In the genomic region with DNA sequence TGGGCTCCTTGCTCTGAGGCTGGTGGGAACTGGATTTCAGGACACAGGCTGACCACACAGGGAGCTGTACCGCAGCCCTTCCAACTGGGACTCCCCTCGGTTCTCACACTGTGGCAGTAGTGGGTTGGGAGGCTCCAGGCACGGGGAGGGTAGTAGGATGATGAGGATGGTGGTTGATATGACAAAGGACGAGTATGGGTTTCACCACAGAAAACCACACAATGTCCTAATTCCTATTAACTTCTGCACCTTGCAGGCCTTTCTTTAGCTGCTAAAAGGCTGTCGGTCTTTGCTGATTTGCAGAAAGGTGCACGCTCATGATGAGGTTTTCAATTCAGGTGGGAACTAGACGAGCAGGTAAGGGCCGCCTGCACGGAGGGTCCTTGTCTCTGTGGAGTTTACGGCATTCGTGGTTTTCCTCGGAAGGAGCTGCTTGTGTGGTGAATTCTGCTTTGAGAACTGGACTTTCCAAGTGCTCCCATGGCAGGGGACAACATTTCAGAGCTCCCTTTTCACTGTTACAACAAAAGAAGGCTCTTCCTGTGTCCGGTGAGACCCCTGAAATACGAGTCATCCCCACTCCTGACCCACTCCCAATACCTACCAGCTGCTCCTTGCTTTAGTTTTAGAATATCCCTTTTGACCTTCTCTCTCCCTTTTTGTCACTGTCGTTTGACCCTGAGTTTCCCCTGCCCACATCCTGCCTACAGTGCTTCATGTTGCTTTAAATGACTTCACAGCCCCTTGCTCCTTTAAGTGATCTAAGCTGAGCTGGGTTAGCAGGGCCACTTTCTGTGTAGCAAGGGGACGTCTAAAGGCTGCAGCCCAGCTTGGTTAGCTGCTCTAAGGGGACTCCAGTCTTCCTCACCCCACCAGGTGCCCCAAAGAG, we compare ENCODE assay signal across 12 cellular contexts.
A peak's percentile ranks its signal among the peaks of the same experiment; 100 is the strongest.
DNase-seq lines count a peak whose midpoint lies in the region; ATAC-seq and TF ChIP-seq lines count a peak whose summit lies in the region.
"Had no signal": no experiment of that assay in that cellular context is flagged by ENCODE, and none has a peak within 500 bp of the region (broad histone marks: within the 10 kb centered on the region; RNA-seq: fewer than 3 reads in every experiment).

No MANE protein-coding gene starts in this region.

- TF ChIP-seq CTCF in HEK293 (tag by site-specific recombination; IDR thresholded peaks at IDR 0.05) = no peak
- no peak for TF ChIP-seq CTCF in activated CD8-positive, alpha-beta T cell treated with anti-CD3 and anti-CD28 coated beads for 36 hours (IDR thresholded peaks at IDR 0.05)

- H2AK5ac ChIP-seq in mesenchymal stem cell (ENCODE audit: low read length, severe bottlenecking) = no peak overlapping the region

- 69% methylated on average over 13 of the region's 16 CpGs for WGBS in mesenchymal stem cell

- H3K9me3 ChIP-seq in BLaER1 treated with 17β-estradiol and CSF1 and Interleukin-3, amounts not matched to agents 10 nM and 100 nM (replicated peaks in 1 of 11) = peaks cover 0 to 43% (median 22%) of the 10 kb centered on the region in 11 experiments; a peak in 20 of 22 replicates
- no peaks in the 10 kb centered on the region for H3K9me3 ChIP-seq in HEK293 (ENCODE audit: control insufficient read depth, insufficient read depth, low read depth, low read length)
- H3K9me3 ChIP-seq in mesenchymal stem cell (ENCODE audit: control insufficient read depth, low read length) = no peaks in the 10 kb centered on the region

- no peaks in the 10 kb centered on the region for H3K36me3 Mint-ChIP-seq in activated CD8-positive, alpha-beta T cell treated with anti-CD3 and anti-CD28 coated beads for 36 hours (ENCODE audit: low read depth)

- CTCF ChIA-PET in HEK293 (lab: Yijun Ruan, JAX) = interaction anchor here (1.1 to 1.8 kb wide), 2 partner anchors 69 to 274 kb away, joined by 3 to 7 read pairs; no protein-coding TSS in a partner anchor
- CTCF ChIA-PET in activated CD8-positive, alpha-beta T cell treated with anti-CD3 and anti-CD28 coated beads for 36 hours (lab: Charles Lee) = interaction anchor here (0.9 to 2.8 kb wide), 5 partner anchors 10 to 274 kb away, joined by 3 to 11 read pairs (median 4); no protein-coding TSS in a partner anchor

- no peak overlapping the region for H3K14ac ChIP-seq in mesenchymal stem cell (ENCODE audit: low read length in 2 of 2)

- peak overlapping the region; percentile 19 for H2BK15ac ChIP-seq in mesenchymal stem cell (ENCODE audit: low read depth, poor library complexity, severe bottlenecking)

- H3K4me2 ChIP-seq in BLaER1 treated with 17β-estradiol and CSF1 and Interleukin-3, amounts not matched to agents 10 nM and 100 nM = peak overlapping the region; percentile 5 to 79 (median 56)
- no peak overlapping the region for H3K4me2 ChIP-seq in mesenchymal stem cell (ENCODE audit: low read length, poor library complexity, severe bottlenecking)

- no peak overlapping the region for H3K23ac ChIP-seq in mesenchymal stem cell (ENCODE audit: low read length in 2 of 2)

- no peak overlapping the region for H3K4me3 ChIP-seq in BLaER1 treated with 17β-estradiol and CSF1 and Interleukin-3, amounts not matched to agents 10 nM and 100 nM
- H3K4me3 ChIP-seq in HEK293 (ENCODE audit: low read depth, low read length) = no peak overlapping the region
- H3K4me3 ChIP-seq in mesenchymal stem cell (ENCODE audit: insufficient read depth in 1 of 2, low read depth in 1 of 2, low read length in 2 of 2) = no peak overlapping the region
- H3K4me3 ChIP-seq: GM23248 had no signal

- H3K27me3 ChIP-seq in BLaER1 treated with 17β-estradiol and CSF1 and Interleukin-3, amounts not matched to agents 10 nM and 100 nM = no peaks in the 10 kb centered on the region
- no peaks in the 10 kb centered on the region for H3K27me3 ChIP-seq in mesenchymal stem cell (ENCODE audit: control insufficient read depth in 1 of 2, insufficient read depth in 1 of 2, low read length in 2 of 2)

- H3K9ac ChIP-seq in BLaER1 treated with 17β-estradiol and CSF1 and Interleukin-3, amounts not matched to agents 10 nM and 100 nM = peak overlapping the region in 7 of 11 experiments; percentile 10 to 57 (median 36); a peak in 6 of 22 replicates
- no peak overlapping the region for H3K9ac ChIP-seq in mesenchymal stem cell (ENCODE audit: low read length)
- H3K9ac ChIP-seq: GM23248 had no signal

- H4K8ac ChIP-seq in mesenchymal stem cell (ENCODE audit: low read length) = peak overlapping the region; percentile 7

- peaks cover 20 to 60% (median 45%) of the 10 kb centered on the region in 10 experiments for H3K4me1 ChIP-seq in BLaER1 treated with 17β-estradiol and CSF1 and Interleukin-3, amounts not matched to agents 10 nM and 100 nM
- H3K4me1 ChIP-seq in HEK293 (ENCODE audit: control insufficient read depth, insufficient read depth, low read length) (peaks cover 2% of the 10 kb centered on the region; the same call in 1 of the 2 replicates), mesenchymal stem cell (ENCODE audit: control insufficient read depth, insufficient read depth, low read depth, low read length) (peaks cover 23% of the 10 kb centered on the region)

- peaks cover 47% of the 10 kb centered on the region for H3K4me1 Mint-ChIP-seq in activated CD8-positive, alpha-beta T cell treated with anti-CD3 and anti-CD28 coated beads for 36 hours (ENCODE audit: low read depth)

- ATAC-seq in activated CD8-positive, alpha-beta T cell treated with anti-CD3 and anti-CD28 coated beads for 36 hours = peak; percentile 83
- ATAC-seq in GM21515 (IDR thresholded peaks at IDR 0.05; ENCODE audit: unreplicated experiment) (no peak), HG02840 (IDR thresholded peaks at IDR 0.05; ENCODE audit: low FRiP score, unreplicated experiment) (no peak), GM18909 (IDR thresholded peaks at IDR 0.05; ENCODE audit: poor library complexity, unreplicated experiment) (no peak)
- ATAC-seq: Right ventricle myocardium inferior had no signal

- peak overlapping the region; percentile 83 for H3K27ac Mint-ChIP-seq in activated CD8-positive, alpha-beta T cell treated with anti-CD3 and anti-CD28 coated beads for 36 hours

- peak; percentile 74 for DNase-seq in activated CD8-positive, alpha-beta T cell treated with anti-CD3 and anti-CD28 coated beads for 36 hours
- no peak for DNase-seq in mesenchymal stem cell
- no peak for DNase-seq in NCI-H82 (lab: John Stamatoyannopoulos, UW)
- DNase-seq: GM23248, NCI-H187 had no signal

- peak overlapping the region; percentile 13 for H3K4me3 Mint-ChIP-seq in activated CD8-positive, alpha-beta T cell treated with anti-CD3 and anti-CD28 coated beads for 36 hours

- no peak overlapping the region for H2BK5ac ChIP-seq in mesenchymal stem cell (ENCODE audit: low read depth, low read length, poor library complexity, severe bottlenecking)

- peak overlapping the region; percentile 24 for H2BK120ac ChIP-seq in mesenchymal stem cell (ENCODE audit: low read depth, low read length)

- H3K9me3 Mint-ChIP-seq in activated CD8-positive, alpha-beta T cell treated with anti-CD3 and anti-CD28 coated beads for 36 hours = peaks cover 1% of the 10 kb centered on the region

- no peaks in the 10 kb centered on the region for H3K27me3 Mint-ChIP-seq in activated CD8-positive, alpha-beta T cell treated with anti-CD3 and anti-CD28 coated beads for 36 hours

- peaks cover 0 to 1% (median 0%) of the 10 kb centered on the region in 11 experiments; a peak in 2 of 22 replicates for H3K36me3 ChIP-seq in BLaER1 treated with 17β-estradiol and CSF1 and Interleukin-3, amounts not matched to agents 10 nM and 100 nM
- no peaks in the 10 kb centered on the region for H3K36me3 ChIP-seq in HEK293 (ENCODE audit: control insufficient read depth in 2 of 2, insufficient read depth in 1 of 2, low read length in 2 of 2)
- H3K36me3 ChIP-seq in mesenchymal stem cell (ENCODE audit: control insufficient read depth in 1 of 2, insufficient read depth in 2 of 2, low read depth in 1 of 2, low read length in 2 of 2) = peaks cover 0 to 4% of the 10 kb centered on the region in 2 experiments

- no peaks in the 10 kb centered on the region for H4K20me1 ChIP-seq in BLaER1 treated with 17β-estradiol and CSF1 and Interleukin-3, amounts not matched to agents 10 nM and 100 nM

- H2AFZ ChIP-seq in mesenchymal stem cell (ENCODE audit: low read depth, low read length) = peak overlapping the region; percentile 51
- H2AFZ ChIP-seq: GM23248 had no signal

- peaks cover 3% of the 10 kb centered on the region for H3K79me1 ChIP-seq in mesenchymal stem cell (replicated peaks; ENCODE audit: low read length, poor library complexity, severe bottlenecking)

- intact Hi-C loops in activated CD8-positive, alpha-beta T cell treated with anti-CD3 and anti-CD28 coated beads for 36 hours (cut with micrococcal nuclease) = loop anchor here (2.0 kb wide), 1 partner anchor 70 kb away; no protein-coding TSS in a partner anchor

- peak overlapping the region; percentile 57 for H4K91ac ChIP-seq in mesenchymal stem cell (ENCODE audit: low read length)

- peak overlapping the region; percentile 28 to 86 for H3K18ac ChIP-seq in mesenchymal stem cell (ENCODE audit: low read depth in 1 of 2, low read length in 2 of 2)

- H3K4ac ChIP-seq in mesenchymal stem cell (ENCODE audit: low read depth in 1 of 2, low read length in 2 of 2) = peak overlapping the region; percentile 49 to 76

- peak overlapping the region; percentile 41 to 61 for H2BK12ac ChIP-seq in mesenchymal stem cell (ENCODE audit: low read length in 2 of 2)

- POLR2A ChIA-PET in HEK293 (lab: Yijun Ruan, JAX) = interaction anchor here (0.7 kb wide), 1 partner anchor 308 kb away, joined by 6 read pairs; no protein-coding TSS in a partner anchor
- POLR2A ChIA-PET in activated CD8-positive, alpha-beta T cell treated with anti-CD3 and anti-CD28 coated beads for 36 hours (lab: Charles Lee) = interaction anchor here (0.7 to 1.2 kb wide), 4 partner anchors 11 to 274 kb away, joined by 3 to 4 read pairs (median 3); partner anchors contain the start of genes MRPS6 and SLC5A3

- peak overlapping the region in 10 of 11 experiments; percentile 57 to 77 (median 68); a peak in 18 of 22 replicates for H3K27ac ChIP-seq in BLaER1 treated with 17β-estradiol and CSF1 and Interleukin-3, amounts not matched to agents 10 nM and 100 nM
- no peak overlapping the region for H3K27ac ChIP-seq in HEK293 (ENCODE audit: extremely low read depth, low read depth, low read length)
- no peak overlapping the region for H3K27ac ChIP-seq in mesenchymal stem cell (ENCODE audit: low read length, poor library complexity, severe bottlenecking)
- H3K27ac ChIP-seq: epithelial cell of prostate, GM23248 had no signal

TF ChIP-seq in HEK293, 187 proteins besides CTCF, POLR2A, EP300 and RAD21 (continues in another document):
- TF ChIP-seq ZNF174 (tag by site-specific recombination; IDR thresholded peaks at IDR 0.05) (no peak), ZNF654 (tag by site-specific recombination; IDR thresholded peaks at IDR 0.05; ENCODE audit: low read depth) (no peak)

Comparison
In these comparisons a context has a peak if more than half of its experiments do, and no peak if none do; other contexts are left out.
1. H3K27ac ChIP-seq: peak in BLaER1 treated with 17β-estradiol and CSF1 and Interleukin-3, amounts not matched to agents 10 nM and 100 nM (10 of 11); none in HEK293 (single experiment) and mesenchymal stem cell (single experiment).